8 cellular contexts compared by ENCODE assay signal in the genomic region with DNA sequence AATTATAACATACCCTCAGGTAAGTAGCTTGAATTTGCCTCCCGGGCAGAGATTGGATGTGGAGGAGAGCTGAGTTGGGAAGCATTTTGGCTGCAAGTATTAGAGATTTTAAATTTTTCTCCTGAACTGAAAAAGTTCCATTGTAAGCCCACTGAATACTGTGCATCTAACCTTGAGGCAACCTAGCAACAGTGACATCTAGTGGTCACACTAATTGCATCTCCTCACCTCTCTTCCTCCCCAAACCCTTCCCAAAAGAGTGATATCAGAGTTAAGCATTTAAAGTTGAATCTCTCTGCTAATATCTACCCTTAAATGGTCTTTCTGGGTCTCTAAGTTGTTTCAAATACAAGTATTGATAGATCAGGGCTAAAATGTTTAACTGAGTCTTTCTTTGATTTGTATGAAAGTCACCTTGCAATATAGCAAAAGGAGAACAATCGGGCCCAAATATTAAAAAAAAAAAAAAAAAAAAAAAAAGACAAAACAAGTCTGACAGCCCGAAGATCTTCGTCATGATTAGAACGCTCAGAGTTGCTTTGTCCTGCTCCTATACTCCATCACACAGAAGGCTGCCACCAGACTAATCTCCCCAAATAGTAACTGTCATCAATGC. TPM values are rescaled to one million over a fixed set of nuclear protein-coding genes. Genes with fewer than 3 reads are reported as not detected.
A peak's percentile ranks its signal among the peaks of the same experiment; 100 is the strongest.
DNase-seq lines count a peak whose midpoint lies in the region; ATAC-seq and TF ChIP-seq lines count a peak whose summit lies in the region.

No MANE protein-coding gene starts in this region.

- H3K9me3 Mint-ChIP-seq in WTC11 = peaks cover 3% of the 10 kb centered on the region

- POLR2A ChIA-PET in WTC11 (lab: Charles Lee) = no interaction called here

- peaks cover 4% of the 10 kb centered on the region for H3K27me3 Mint-ChIP-seq in WTC11 (ENCODE audit: low read depth)

- no peak overlapping the region for H3K27ac Mint-ChIP-seq in WTC11

- H3K4me1 Mint-ChIP-seq in WTC11 = no peaks in the 10 kb centered on the region; the same call in 1 of the 2 replicates

- CTCF ChIA-PET in WTC11 (lab: Charles Lee) = interaction anchor here (1.1 to 2.5 kb wide), 3 partner anchors 38 to 69 kb away, joined by 3 to 10 read pairs (median 3); no protein-coding TSS in a partner anchor

- no peak for TF ChIP-seq POLR2A in GM18505 (IDR thresholded peaks at IDR 0.05; ENCODE audit: borderline replicate concordance, extremely low read depth, insufficient read depth, insufficient read length)

- H3K36me3 Mint-ChIP-seq in WTC11 = no peaks in the 10 kb centered on the region

- H3K4me3 Mint-ChIP-seq in WTC11 = no peak overlapping the region

- TF ChIP-seq CTCF in C4-2B (conservative IDR thresholded peaks at IDR 0.05) (peak; percentile 93), WTC11 (IDR thresholded peaks at IDR 0.05) (peak; percentile 40; the same call in 1 of the 2 replicates)

- intact Hi-C loops in head of caudate nucleus (cut with DNase I) = no loop called here

- H3K27ac ChIP-seq in C4-2B = no peak overlapping the region

- peak; percentile 21 for DNase-seq in NCI-H2107 (lab: John Stamatoyannopoulos, UW)
- DNase-seq in WTC11 (ENCODE audit: low spot score) = no peak
- DNase-seq in head of caudate nucleus = peak in 22 of 42 donors; percentile 3 to 73 (median 33)
- peak; percentile 11 for DNase-seq in putamen (ENCODE audit: low spot score)

- ATAC-seq in GM18505 (IDR thresholded peaks at IDR 0.05; ENCODE audit: unreplicated experiment) = peak; percentile 68
- peak; percentile 82 for ATAC-seq in HG03060 (IDR thresholded peaks at IDR 0.05; ENCODE audit: low read depth, unreplicated experiment)
- peak; percentile 93 for ATAC-seq in WTC11
- ATAC-seq in HG03025 (IDR thresholded peaks at IDR 0.05; ENCODE audit: low FRiP score, unreplicated experiment) = no peak

TF ChIP-seq in WTC11, 78 proteins besides CTCF, POLR2A, EP300 and RAD21:
- TF ChIP-seq ZNF416 (CRISPR knock-in tag; IDR thresholded peaks at IDR 0.05) (no peak), FOXJ3 (CRISPR knock-in tag; IDR thresholded peaks at IDR 0.05; ENCODE audit: borderline replicate concordance) (no peak), PRRX2 (CRISPR knock-in tag; IDR thresholded peaks at IDR 0.05) (no peak), SMAD3 (CRISPR knock-in tag; IDR thresholded peaks at IDR 0.05; ENCODE audit: borderline replicate concordance) (no peak), TEAD1 (CRISPR knock-in tag; IDR thresholded peaks at IDR 0.05) (no peak), CBFB (CRISPR knock-in tag; IDR thresholded peaks at IDR 0.05; ENCODE audit: low read depth) (no peak), GRHL2 (CRISPR knock-in tag; IDR thresholded peaks at IDR 0.05; ENCODE audit: insufficient replicate concordance, severe bottlenecking) (no peak), JAZF1 (CRISPR knock-in tag; IDR thresholded peaks at IDR 0.05) (no peak), HMGA2 (CRISPR knock-in tag; IDR thresholded peaks at IDR 0.05) (no peak), ELF4 (CRISPR knock-in tag; IDR thresholded peaks at IDR 0.05; ENCODE audit: low read depth) (no peak), ZNF423 (CRISPR knock-in tag; IDR thresholded peaks at IDR 0.05) (no peak), JUN (CRISPR knock-in tag; IDR thresholded peaks at IDR 0.05) (no peak)
- TF ChIP-seq, protein P1, sequence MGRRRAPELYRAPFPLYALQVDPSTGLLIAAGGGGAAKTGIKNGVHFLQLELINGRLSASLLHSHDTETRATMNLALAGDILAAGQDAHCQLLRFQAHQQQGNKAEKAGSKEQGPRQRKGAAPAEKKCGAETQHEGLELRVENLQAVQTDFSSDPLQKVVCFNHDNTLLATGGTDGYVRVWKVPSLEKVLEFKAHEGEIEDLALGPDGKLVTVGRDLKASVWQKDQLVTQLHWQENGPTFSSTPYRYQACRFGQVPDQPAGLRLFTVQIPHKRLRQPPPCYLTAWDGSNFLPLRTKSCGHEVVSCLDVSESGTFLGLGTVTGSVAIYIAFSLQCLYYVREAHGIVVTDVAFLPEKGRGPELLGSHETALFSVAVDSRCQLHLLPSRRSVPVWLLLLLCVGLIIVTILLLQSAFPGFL (CRISPR knock-in tag; IDR thresholded peaks at IDR 0.05; ENCODE audit: borderline replicate concordance) = no peak
- TF ChIP-seq, protein P2, sequence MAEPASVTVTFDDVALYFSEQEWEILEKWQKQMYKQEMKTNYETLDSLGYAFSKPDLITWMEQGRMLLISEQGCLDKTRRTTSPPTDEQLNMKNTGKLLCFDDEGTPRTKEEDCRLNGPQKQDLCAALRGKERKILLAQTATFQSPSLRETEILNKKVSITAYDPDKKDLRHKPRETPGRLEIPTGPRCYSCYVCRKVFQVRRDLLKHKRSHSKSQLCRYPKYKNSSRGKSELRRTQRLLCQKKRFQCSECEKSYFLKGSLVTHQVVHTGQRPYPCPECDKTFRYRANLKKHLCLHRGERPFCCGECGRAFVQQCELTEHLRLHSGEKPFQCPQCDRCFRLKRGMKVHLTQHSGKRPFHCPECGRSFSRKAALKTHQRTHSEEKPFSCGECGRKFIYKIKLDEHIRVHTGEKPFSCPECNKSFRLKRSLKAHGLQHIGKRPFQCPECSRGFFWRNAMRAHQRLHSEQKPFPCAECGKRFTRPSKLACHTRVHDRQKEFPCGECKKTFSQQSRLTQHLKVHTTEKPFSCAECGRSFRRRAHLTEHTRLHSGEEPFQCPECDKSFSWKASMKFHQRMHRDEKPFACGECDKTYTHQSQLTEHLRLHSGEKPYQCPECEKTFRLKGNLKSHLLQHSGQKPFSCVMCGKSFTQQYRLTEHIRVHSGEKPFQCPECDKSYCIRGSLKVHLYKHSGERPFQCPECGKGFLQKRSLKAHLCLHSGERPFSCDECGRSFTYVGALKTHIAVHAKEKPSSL (CRISPR knock-in tag; conservative IDR thresholded peaks at IDR 0.05) = no peak

RNA-seq across cellular contexts. Expression of gene DLX5, which starts 40.4 kb away (rescaled TPM):
- total RNA-seq in WTC11 (2021) = not detected in 3 replicates

RNA-seq across cellular contexts. Expression of gene SDHAF3, which starts 52.4 kb away (rescaled TPM):
- 25.5 to 32.0 TPM (median 26.1 TPM) in 3 replicates for total RNA-seq in WTC11 (2021)

RNA-seq across cellular contexts. Expression of gene DLX6, which starts 59.7 kb away (rescaled TPM):
- 0.09 TPM in 1 of 3 replicates, not detected in the others for total RNA-seq in WTC11 (2021)
